19 cellular contexts compared by ENCODE assay signal in the genomic region with DNA sequence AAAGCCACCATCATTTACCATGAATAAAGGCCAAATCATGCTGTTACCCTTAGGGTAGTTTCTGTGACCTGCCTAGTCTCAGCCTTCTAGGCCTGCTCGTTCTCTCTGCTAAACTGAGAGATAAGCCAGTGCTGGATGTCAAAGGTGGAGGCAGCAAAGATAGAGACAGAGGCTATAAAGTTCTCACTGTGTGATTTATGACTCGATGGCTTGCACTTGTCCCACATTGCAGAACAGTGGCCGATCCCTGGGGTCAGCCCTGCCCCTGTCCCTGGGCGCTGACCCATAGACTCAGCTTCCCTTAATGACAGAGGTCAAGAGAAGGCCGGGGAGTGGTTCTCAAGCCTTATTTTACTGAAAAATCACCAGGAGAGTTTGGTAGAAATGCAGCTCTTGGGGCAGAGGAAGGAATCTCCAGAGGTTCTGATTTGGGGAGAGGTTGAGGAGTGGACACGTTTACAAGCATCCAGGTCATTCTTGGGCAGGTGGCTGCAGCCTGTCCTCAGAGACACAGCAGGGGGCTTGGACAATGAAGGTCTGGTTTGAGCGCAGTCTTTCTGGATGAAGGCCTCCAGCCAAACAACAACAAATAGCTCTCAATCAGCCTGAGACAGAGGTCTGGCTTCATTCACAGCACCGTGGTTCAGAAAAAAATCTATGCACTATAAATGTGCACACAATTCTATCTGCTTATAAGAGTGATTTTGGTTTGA.
DNase-seq lines count a peak whose midpoint lies in the region; ATAC-seq and TF ChIP-seq lines count a peak whose summit lies in the region.
"Had no signal": no experiment of that assay in that cellular context is flagged by ENCODE, and none has a peak within 500 bp of the region (broad histone marks: within the 10 kb centered on the region; RNA-seq: fewer than 3 reads in every experiment).

No MANE protein-coding gene starts in this region.

- H3K4me3 Mint-ChIP-seq in Caco-2 (ENCODE audit: unreplicated experiment) (no peak overlapping the region), progenitor cell of endocrine pancreas (ENCODE audit: low read depth) (no peak overlapping the region)
- H3K4me3 Mint-ChIP-seq in activated CD4-positive, alpha-beta T cell treated with anti-CD3 and anti-CD28 coated beads, Interleukin-2, amount 10 ng/mL, durations not matched to agents 7 days and 5 days: no peak overlapping the region
- H3K4me3 Mint-ChIP-seq: CD4-positive, CD25-positive, alpha-beta regulatory T cell; HFFc6 had no signal

- H3K27me3 ChIP-seq in Caco-2 (replicated peaks; ENCODE audit: control insufficient read depth, insufficient read depth, low read length) (no peaks in the 10 kb centered on the region), SJSA1 (replicated peaks) (no peaks in the 10 kb centered on the region), stomach (peaks cover 0 to 5% (median 0%) of the 10 kb centered on the region in 3 donors)
- H3K27me3 ChIP-seq: MG63 had no signal

- H3K9me3 ChIP-seq in Caco-2 (no peaks in the 10 kb centered on the region), SJSA1 (replicated peaks) (no peaks in the 10 kb centered on the region), stomach (no peaks in the 10 kb centered on the region)
- H3K9me3 ChIP-seq: MG63 had no signal

- ATAC-seq in left lobe of liver (no peak), HG03196 (IDR thresholded peaks at IDR 0.05; ENCODE audit: unreplicated experiment) (no peak)

- TF ChIP-seq EP300 in stomach (IDR thresholded peaks at IDR 0.05): no peak

- H3K36me3 ChIP-seq in Caco-2 (ENCODE audit: control insufficient read depth, insufficient read depth, low read length): no peaks in the 10 kb centered on the region
- H3K36me3 ChIP-seq in SJSA1: no peaks in the 10 kb centered on the region
- no peaks in the 10 kb centered on the region for H3K36me3 ChIP-seq in stomach
- H3K36me3 ChIP-seq: MG63 had no signal

- H3K27ac ChIP-seq in SJSA1 (peak overlapping the region; percentile 89), stomach (no peak overlapping the region)
- H3K27ac ChIP-seq: KMS-11 had no signal

- BruUV-seq in Caco-2 (replicated peaks; lab: Mats Ljungman, UMichigan): no TSS peak

- TF ChIP-seq CTCF in Caco-2 (IDR thresholded peaks at IDR 0.05; ENCODE audit: insufficient read depth in 1 of 2, low read depth in 1 of 2, low read length in 1 of 2, severe bottlenecking in 1 of 2, unreplicated experiment in 1 of 2): no peak
- TF ChIP-seq CTCF in progenitor cell of endocrine pancreas (IDR thresholded peaks at IDR 0.05; ENCODE audit: unreplicated experiment): no peak
- no peak for TF ChIP-seq CTCF in stomach (IDR thresholded peaks at IDR 0.05)

- no peaks in the 10 kb centered on the region for H3K9me3 Mint-ChIP-seq in Caco-2 (ENCODE audit: unreplicated experiment)
- no peaks in the 10 kb centered on the region for H3K9me3 Mint-ChIP-seq in progenitor cell of endocrine pancreas (ENCODE audit: low read depth)
- H3K9me3 Mint-ChIP-seq in activated CD4-positive, alpha-beta T cell treated with anti-CD3 and anti-CD28 coated beads, Interleukin-2, amount 10 ng/mL, durations not matched to agents 7 days and 5 days: no peaks in the 10 kb centered on the region
- H3K9me3 Mint-ChIP-seq: HFFc6 had no signal

- H3K36me3 Mint-ChIP-seq in Caco-2 (ENCODE audit: insufficient read depth, unreplicated experiment) (no peaks in the 10 kb centered on the region), progenitor cell of endocrine pancreas (ENCODE audit: insufficient read depth) (no peaks in the 10 kb centered on the region)
- H3K36me3 Mint-ChIP-seq in activated CD4-positive, alpha-beta T cell treated with anti-CD3 and anti-CD28 coated beads, Interleukin-2, amount 10 ng/mL, durations not matched to agents 7 days and 5 days (ENCODE audit: low read depth): no peaks in the 10 kb centered on the region
- H3K36me3 Mint-ChIP-seq: CD4-positive, CD25-positive, alpha-beta regulatory T cell had no signal

- intact Hi-C loops in Caco-2 (cut with micrococcal nuclease; ENCODE audit: unreplicated experiment) (no loop called here), stomach (cut with DNase I; ENCODE audit: low total_unique reads) (no loop called here)

- peaks cover 26% of the 10 kb centered on the region for H3K4me1 ChIP-seq in Caco-2
- peaks cover 65% of the 10 kb centered on the region for H3K4me1 ChIP-seq in SJSA1 (replicated peaks)
- peaks cover 0 to 30% (median 7%) of the 10 kb centered on the region in 4 donors for H3K4me1 ChIP-seq in stomach

- peak; percentile 22 to 71 for DNase-seq in Caco-2
- no peak for DNase-seq in SJSA1 (ENCODE audit: low read depth in 1 of 2, low spot score in 2 of 2)
- peak; percentile 63 for DNase-seq in left kidney (ENCODE audit: low read depth, low spot score)
- no peak for DNase-seq in progenitor cell of endocrine pancreas (ENCODE audit: low spot score, unreplicated experiment)
- DNase-seq in stomach: no peak
- no peak for DNase-seq in left lobe of liver (ENCODE audit: low spot score)
- DNase-seq in activated CD4-positive, alpha-beta T cell treated with anti-CD3 and anti-CD28 coated beads, Interleukin-2, amount 10 ng/mL, durations not matched to agents 7 days and 5 days: no peak
- DNase-seq: AML-193; CD4-positive, CD25-positive, alpha-beta regulatory T cell; DND-41; GF-D8; NCI-H1105; NCI-H187; NCI-H446; NCI-H748 treated with DMSO at 0.1 percent for 48 hours had no signal

- peaks cover 5% of the 10 kb centered on the region for H3K4me1 Mint-ChIP-seq in Caco-2 (ENCODE audit: low read depth, unreplicated experiment)
- H3K4me1 Mint-ChIP-seq in progenitor cell of endocrine pancreas (ENCODE audit: low read depth): peaks cover 28% of the 10 kb centered on the region
- peaks cover 3% of the 10 kb centered on the region for H3K4me1 Mint-ChIP-seq in activated CD4-positive, alpha-beta T cell treated with anti-CD3 and anti-CD28 coated beads, Interleukin-2, amount 10 ng/mL, durations not matched to agents 7 days and 5 days

- TF ChIP-seq POLR2A in stomach (IDR thresholded peaks at IDR 0.05): no peak

- WGBS in stomach, 5 donors: 77 to 82% (median 80%) methylated on average over 7 to 8 of the region's 8 CpGs

- H3K4me3 ChIP-seq in Caco-2 (ENCODE audit: low read depth, low read length) (no peak overlapping the region), SJSA1 (no peak overlapping the region), stomach (no peak overlapping the region)
- H3K4me3 ChIP-seq: MG63 had no signal

- H3K27ac Mint-ChIP-seq in Caco-2 (ENCODE audit: unreplicated experiment): peak overlapping the region; percentile 71
- peak overlapping the region; percentile 92 for H3K27ac Mint-ChIP-seq in progenitor cell of endocrine pancreas
- H3K27ac Mint-ChIP-seq in activated CD4-positive, alpha-beta T cell treated with anti-CD3 and anti-CD28 coated beads, Interleukin-2, amount 10 ng/mL, durations not matched to agents 7 days and 5 days: no peak overlapping the region
- H3K27ac Mint-ChIP-seq: CD4-positive, CD25-positive, alpha-beta regulatory T cell had no signal

- H3K27me3 Mint-ChIP-seq in Caco-2 (ENCODE audit: insufficient read depth, unreplicated experiment) (no peaks in the 10 kb centered on the region), progenitor cell of endocrine pancreas (peaks cover 17% of the 10 kb centered on the region)
- peaks cover 15% of the 10 kb centered on the region for H3K27me3 Mint-ChIP-seq in activated CD4-positive, alpha-beta T cell treated with anti-CD3 and anti-CD28 coated beads, Interleukin-2, amount 10 ng/mL, durations not matched to agents 7 days and 5 days

- CTCF ChIA-PET in Caco-2 (lab: Charles Lee): interaction anchor here (1.0 kb wide), 1 partner anchor 33 kb away, joined by 3 read pairs; no protein-coding TSS in a partner anchor
- CTCF ChIA-PET in activated CD4-positive, alpha-beta T cell treated with anti-CD3 and anti-CD28 coated beads, Interleukin-2, amount 10 ng/mL, durations not matched to agents 7 days and 5 days (lab: Charles Lee): no interaction called here

- POLR2A ChIA-PET in Caco-2 (lab: Charles Lee): no interaction called here
- POLR2A ChIA-PET in activated CD4-positive, alpha-beta T cell treated with anti-CD3 and anti-CD28 coated beads, Interleukin-2, amount 10 ng/mL, durations not matched to agents 7 days and 5 days (lab: Charles Lee): no interaction called here

Comparison
In these comparisons a context has a peak if more than half of its experiments do, and no peak if none do; other contexts are left out.
1. DNase-seq: peak in Caco-2 (2 of 2) and left kidney (single experiment); none in SJSA1 (0 of 2), progenitor cell of endocrine pancreas (single experiment), stomach (single experiment), left lobe of liver (single experiment) and activated CD4-positive, alpha-beta T cell treated with anti-CD3 and anti-CD28 coated beads, Interleukin-2, amount 10 ng/mL, durations not matched to agents 7 days and 5 days (single experiment).